Comparison of ENCODE assay signal across 22 cellular contexts in genomic region chr17:78946131-78946530, GRCh38. TPM values are rescaled to one million over a fixed set of nuclear protein-coding genes. Genes with fewer than 3 reads are reported as not detected.
DNase-seq lines count a peak whose midpoint lies in the region; ATAC-seq and TF ChIP-seq lines count a peak whose summit lies in the region.
"Had no signal": no experiment of that assay in that cellular context is flagged by ENCODE, and none has a peak within 500 bp of the region (broad histone marks: within the 10 kb centered on the region; RNA-seq: fewer than 3 reads in every experiment).

No MANE protein-coding gene starts in this region.

- H3K4me3 Mint-ChIP-seq in activated CD8-positive, alpha-beta memory T cell treated with anti-CD3 and anti-CD28 coated beads, Interleukin-2, amount 10 ng/mL, durations not matched to agents 7 days and 5 days, result no peak overlapping the region
- H3K4me3 Mint-ChIP-seq: CD4-positive, CD25-positive, alpha-beta regulatory T cell; CD8-positive, alpha-beta memory T cell; HFFc6 had no signal

- no peaks in the 10 kb centered on the region for H4K20me1 ChIP-seq in osteoblast (ENCODE audit: insufficient read depth, low read length)

- H3K9me3 Mint-ChIP-seq in activated CD8-positive, alpha-beta memory T cell treated with anti-CD3 and anti-CD28 coated beads, Interleukin-2, amount 10 ng/mL, durations not matched to agents 7 days and 5 days (ENCODE audit: low read depth), result peaks cover 4% of the 10 kb centered on the region

- CTCF ChIA-PET in activated CD8-positive, alpha-beta memory T cell treated with anti-CD3 and anti-CD28 coated beads, Interleukin-2, amount 10 ng/mL, durations not matched to agents 7 days and 5 days (lab: Charles Lee), result no interaction called here

- no peaks in the 10 kb centered on the region for H3K79me2 ChIP-seq in osteoblast (ENCODE audit: insufficient read depth, low read length)

- H3K27me3 Mint-ChIP-seq in activated CD8-positive, alpha-beta memory T cell treated with anti-CD3 and anti-CD28 coated beads, Interleukin-2, amount 10 ng/mL, durations not matched to agents 7 days and 5 days, result peaks cover 13% of the 10 kb centered on the region

- H3K36me3 ChIP-seq in SJSA1, result no peaks in the 10 kb centered on the region
- no peaks in the 10 kb centered on the region for H3K36me3 ChIP-seq in osteoblast (ENCODE audit: insufficient read depth, low read length)

- H3K9me3 ChIP-seq in SJSA1 (replicated peaks) (peaks cover 12% of the 10 kb centered on the region), osteoblast (ENCODE audit: low read depth, low read length) (peaks cover 9% of the 10 kb centered on the region)

- TF ChIP-seq CTCF in osteoblast (IDR thresholded peaks at IDR 0.05; ENCODE audit: extremely low read depth, low read depth, low read length), result no peak

- H2AFZ ChIP-seq in osteoblast (ENCODE audit: low read length), result no peak overlapping the region

- no peak overlapping the region for H3K27ac Mint-ChIP-seq in activated CD8-positive, alpha-beta memory T cell treated with anti-CD3 and anti-CD28 coated beads, Interleukin-2, amount 10 ng/mL, durations not matched to agents 7 days and 5 days
- H3K27ac Mint-ChIP-seq: CD4-positive, CD25-positive, alpha-beta regulatory T cell; CD8-positive, alpha-beta memory T cell; HFFc6 had no signal

- no peak overlapping the region for H3K4me2 ChIP-seq in osteoblast (ENCODE audit: insufficient read depth, low read length)

- ATAC-seq in activated CD8-positive, alpha-beta memory T cell treated with anti-CD3 and anti-CD28 coated beads, Interleukin-2, amount 10 ng/mL, durations not matched to agents 7 days and 5 days, result no peak
- ATAC-seq: GM12878, HCT116 had no signal

- H3K36me3 Mint-ChIP-seq in activated CD8-positive, alpha-beta memory T cell treated with anti-CD3 and anti-CD28 coated beads, Interleukin-2, amount 10 ng/mL, durations not matched to agents 7 days and 5 days, result no peaks in the 10 kb centered on the region
- H3K36me3 Mint-ChIP-seq: CD4-positive, CD25-positive, alpha-beta regulatory T cell had no signal

- H3K27me3 ChIP-seq in SJSA1 (replicated peaks) (no peaks in the 10 kb centered on the region), osteoblast (ENCODE audit: insufficient read depth, low read length) (no peaks in the 10 kb centered on the region)

- H3K4me3 ChIP-seq in SJSA1 (no peak overlapping the region), osteoblast (ENCODE audit: insufficient read depth, low read length) (no peak overlapping the region)
- H3K4me3 ChIP-seq: GM12878 had no signal

- 0 out of 2 replicates have a peak overlapping the region, but pooled peaks have one; percentile 20 for H3K27ac ChIP-seq in SJSA1
- H3K27ac ChIP-seq in osteoblast (ENCODE audit: low read depth, low read length), result no peak overlapping the region
- H3K27ac ChIP-seq: 22Rv1, HL-60 had no signal

- DNase-seq in NCI-H510A treated with DMSO at 0.1 percent for 48 hours (lab: John Stamatoyannopoulos, UW), result peak; percentile 48
- no peak for DNase-seq in NCI-H510A (lab: John Stamatoyannopoulos, UW)
- DNase-seq in SJSA1 (ENCODE audit: low read depth in 1 of 2, low spot score in 2 of 2), result no peak
- peak; percentile 26 for DNase-seq in osteoblast (ENCODE audit: insufficient read length, low spot score, missing footprints)
- DNase-seq in activated CD8-positive, alpha-beta memory T cell treated with anti-CD3 and anti-CD28 coated beads, Interleukin-2, amount 10 ng/mL, durations not matched to agents 7 days and 5 days, result no peak
- DNase-seq in SKM-1 (lab: John Stamatoyannopoulos, UW; ENCODE audit: unreplicated experiment), result no peak
- DNase-seq in activated naive CD4-positive, alpha-beta T cell treated with Interleukin-2 at 50 U/mL for 16 hours, result no peak
- DNase-seq: C1 segment of cervical spinal cord; CD4-positive, CD25-positive, alpha-beta regulatory T cell; CD8-positive, alpha-beta memory T cell; COR-L47; DMS 273 treated with DMSO at 0.1 percent for 48 hours; DMS53; DND-41; EL; GOT3; H7; HFFc6 had no signal

- H3K4me1 Mint-ChIP-seq in activated CD8-positive, alpha-beta memory T cell treated with anti-CD3 and anti-CD28 coated beads, Interleukin-2, amount 10 ng/mL, durations not matched to agents 7 days and 5 days, result no peaks in the 10 kb centered on the region
- H3K4me1 Mint-ChIP-seq: CD8-positive, alpha-beta memory T cell had no signal

- H3K4me1 ChIP-seq in SJSA1 (replicated peaks) (peaks cover 49% of the 10 kb centered on the region), osteoblast (ENCODE audit: insufficient read depth, low read length) (no peaks in the 10 kb centered on the region)

RNA-seq across cellular contexts. Expression of gene TIMP2, which starts 20.9 kb away (rescaled TPM):
- total RNA-seq in SJSA1 (2014; rRNA removed; shearing (Covaris generic)), result 122 and 166 TPM in 2 replicates
- total RNA-seq in osteoblast, result 164 and 171 TPM in 2 replicates
- total RNA-seq in activated CD8-positive, alpha-beta memory T cell treated with anti-CD3 and anti-CD28 coated beads, Interleukin-2, amount 10 ng/mL, durations not matched to agents 7 days and 5 days, result 1 to 10 TPM; 1.7 to 2.9 TPM

RNA-seq across cellular contexts. Expression of gene LGALS3BP, which starts 33.6 kb away (rescaled TPM):
- total RNA-seq in SJSA1 (2014; rRNA removed; shearing (Covaris generic)), result 485 TPM in 2 replicates
- 388 and 457 TPM in 2 replicates for total RNA-seq in osteoblast
- total RNA-seq in activated CD8-positive, alpha-beta memory T cell treated with anti-CD3 and anti-CD28 coated beads, Interleukin-2, amount 10 ng/mL, durations not matched to agents 7 days and 5 days, result 100 to 1,000 TPM in 1 of 2 experiments, 10 to 100 TPM in 1; 75.7 to 162 TPM

RNA-seq across cellular contexts. Expression of gene CEP295NL, which starts 43.1 kb away (rescaled TPM):
- total RNA-seq in SJSA1 (2014; rRNA removed; shearing (Covaris generic)), result 0.22 and 0.34 TPM in 2 replicates
- total RNA-seq in osteoblast, result 2.5 and 5.3 TPM in 2 replicates
- under 1 TPM in 1 of 2 experiments, not detected in 1; 0.29 TPM for total RNA-seq in activated CD8-positive, alpha-beta memory T cell treated with anti-CD3 and anti-CD28 coated beads, Interleukin-2, amount 10 ng/mL, durations not matched to agents 7 days and 5 days
- total RNA-seq: CD8-positive, alpha-beta memory T cell; GM12878 had no signal

Comparison
In these comparisons a context has a peak if more than half of its experiments do, and no peak if none do; other contexts are left out.
1. DNase-seq: peak in NCI-H510A treated with DMSO at 0.1 percent for 48 hours (single experiment) and osteoblast (single experiment); none in NCI-H510A (single experiment), SJSA1 (0 of 2), activated CD8-positive, alpha-beta memory T cell treated with anti-CD3 and anti-CD28 coated beads, Interleukin-2, amount 10 ng/mL, durations not matched to agents 7 days and 5 days (single experiment), SKM-1 (single experiment) and activated naive CD4-positive, alpha-beta T cell treated with Interleukin-2 at 50 U/mL for 16 hours (single experiment).
2. RNA of gene TIMP2, which starts 20.9 kb away (total RNA-seq): 122 to 166 TPM in SJSA1 and 164 to 171 TPM in osteoblast; 1.7 to 2.9 TPM in activated CD8-positive, alpha-beta memory T cell treated with anti-CD3 and anti-CD28 coated beads, Interleukin-2, amount 10 ng/mL, durations not matched to agents 7 days and 5 days; every median in the first group is over 10 times any median in the second.